ENCODE assay signal across 2 cellular contexts in genomic region chr19:10678813-10679212, GRCh38.
A peak's percentile ranks its signal among the peaks of the same experiment; 100 is the strongest.
TF ChIP-seq lines count a peak whose summit lies in the region.

No MANE protein-coding gene starts in this region.

TF ChIP-seq in HepG2, 621 proteins besides CTCF, POLR2A, EP300 and RAD21:
- TF ChIP-seq POLR2AphosphoS2 (IDR thresholded peaks at IDR 0.05; ENCODE audit: low read depth, low read length) = 0 out of 2 replicates have a peak, but pooled peaks have one; percentile 38
- TF ChIP-seq AGO2 (optimal IDR thresholded peaks at IDR 0.05; ENCODE audit: low read depth, low read length) = peak; percentile 71
- no peak for TF ChIP-seq GMEB1 (CRISPR knock-in tag; IDR thresholded peaks at IDR 0.05; ENCODE audit: borderline replicate concordance)
- TF ChIP-seq CCAR2 (optimal IDR thresholded peaks at IDR 0.05; ENCODE audit: low read depth, low read length) = no peak

TF ChIP-seq in H1, 55 proteins besides CTCF, POLR2A, EP300 and RAD21:
- no peak for TF ChIP-seq ZNF274 (IDR thresholded peaks at IDR 0.05; ENCODE audit: borderline replicate concordance, extremely low read depth, low read length)
- peak; percentile 15; the same call in 1 of the 2 replicates for TF ChIP-seq POLR2AphosphoS5 (IDR thresholded peaks at IDR 0.05; ENCODE audit: low read depth, low read length)
- TF ChIP-seq SUZ12 (IDR thresholded peaks at IDR 0.05; ENCODE audit: low read length) = no peak
- no peak for TF ChIP-seq KDM1A (IDR thresholded peaks at IDR 0.05; ENCODE audit: borderline replicate concordance, low read length)
